ENCODE assay signal across 24 cellular contexts in the genomic region with DNA sequence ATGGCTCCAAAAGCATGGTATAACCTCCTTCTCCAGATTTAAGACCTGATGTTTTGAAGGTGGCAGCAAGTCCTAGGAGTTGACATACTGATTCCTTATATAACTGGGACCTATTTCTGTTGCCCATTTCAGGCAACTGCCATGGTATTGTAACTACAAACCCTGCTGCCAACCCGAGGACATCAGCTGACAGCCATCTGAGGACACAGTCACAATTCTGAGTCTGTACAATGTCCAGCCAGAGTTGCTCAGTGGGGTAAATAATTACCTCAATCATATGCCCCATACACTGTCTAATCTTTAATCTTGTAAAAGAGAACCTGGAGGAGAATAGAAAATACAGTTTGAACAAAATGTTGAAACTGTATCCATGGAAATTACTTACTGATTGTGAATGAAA. TPM values are rescaled to one million over a fixed set of nuclear protein-coding genes. Genes with fewer than 3 reads are reported as not detected.
DNase-seq lines count a peak whose midpoint lies in the region; ATAC-seq and TF ChIP-seq lines count a peak whose summit lies in the region.
"Had no signal": no experiment of that assay in that cellular context is flagged by ENCODE, and none has a peak within 500 bp of the region (broad histone marks: within the 10 kb centered on the region; RNA-seq: fewer than 3 reads in every experiment).

No MANE protein-coding gene starts in this region.

- intact Hi-C loops in head of caudate nucleus (cut with DNase I) = no loop called here
- intact Hi-C loops in posterior vena cava (cut with DNase I) = no loop called here

- H3K27ac ChIP-seq in layer of hippocampus (ENCODE audit: low read depth, low read length) (peak overlapping the region; percentile 8), RWPE1 (no peak overlapping the region)
- H3K27ac ChIP-seq: BLaER1, pancreas, stomach, transverse colon had no signal

- CTCF ChIA-PET in RWPE1 (lab: Yijun Ruan, JAX) = interaction anchor here (0.5 kb wide), 1 partner anchor 468 kb away, joined by 3 read pairs; no protein-coding TSS in a partner anchor

- H3K27me3 ChIP-seq in layer of hippocampus (ENCODE audit: control insufficient read depth, insufficient read depth, low read length) = no peaks in the 10 kb centered on the region
- H3K27me3 ChIP-seq: BLaER1, pancreas, stomach, transverse colon had no signal

- no peak for TF ChIP-seq POLR2A in GM18505 (IDR thresholded peaks at IDR 0.05; ENCODE audit: borderline replicate concordance, extremely low read depth, insufficient read depth, insufficient read length)

- DNase-seq in C1 segment of cervical spinal cord (lab: John Stamatoyannopoulos, UW) (peak in 8 of 14 donors; percentile 7 to 52 (median 34)), head of caudate nucleus (peak in 26 of 42 donors; percentile 21 to 82 (median 53)), posterior vena cava (ENCODE audit: low spot score) (peak; percentile 12), 8988T (no peak), RWPE1 (ENCODE audit: low spot score) (no peak), kidney glomerular epithelial cell (lab: John Stamatoyannopoulos, UW) (no peak)
- DNase-seq: activated CD4-positive, alpha-beta T cell treated with anti-CD3 and anti-CD28 coated beads, Interleukin-2, amount 50 U/mL, for 4 hours; DMS53; effector memory CD4-positive, alpha-beta T cell; foreskin fibroblast; H9; NCI-H1092; NCI-H1694 treated with DMSO at 0.1 percent for 48 hours; NCI-H2171; NCI-H524; nephron progenitor cell; pancreas; stomach; transverse colon had no signal

- TF ChIP-seq CTCF in RWPE1 (conservative IDR thresholded peaks at IDR 0.05; ENCODE audit: low read depth) = no peak

- POLR2A ChIA-PET in RWPE1 (lab: Yijun Ruan, JAX; ENCODE audit: low non-redundant PET) = no interaction called here

- no peak for ATAC-seq in GM18505 (IDR thresholded peaks at IDR 0.05; ENCODE audit: unreplicated experiment)
- ATAC-seq: activated T-helper 17 cell treated with anti-CD3 and anti-CD28 coated beads, Interleukin-2, amount 50 U/mL, for 72 hours; pancreas; WTC11 had no signal

RNA-seq across cellular contexts. Expression of a gene that starts 8.7 kb away (rescaled TPM):
- 1 to 10 TPM; 6.3 to 6.9 TPM for total RNA-seq in posterior vena cava

Comparison
In these comparisons a context has a peak if more than half of its experiments do, and no peak if none do; other contexts are left out.
1. DNase-seq: peak in C1 segment of cervical spinal cord (8 of 14), head of caudate nucleus (26 of 42) and posterior vena cava (single experiment); none in 8988T (single experiment), RWPE1 (single experiment) and kidney glomerular epithelial cell (single experiment).